20 cellular contexts compared by ENCODE assay signal in the genomic region with DNA sequence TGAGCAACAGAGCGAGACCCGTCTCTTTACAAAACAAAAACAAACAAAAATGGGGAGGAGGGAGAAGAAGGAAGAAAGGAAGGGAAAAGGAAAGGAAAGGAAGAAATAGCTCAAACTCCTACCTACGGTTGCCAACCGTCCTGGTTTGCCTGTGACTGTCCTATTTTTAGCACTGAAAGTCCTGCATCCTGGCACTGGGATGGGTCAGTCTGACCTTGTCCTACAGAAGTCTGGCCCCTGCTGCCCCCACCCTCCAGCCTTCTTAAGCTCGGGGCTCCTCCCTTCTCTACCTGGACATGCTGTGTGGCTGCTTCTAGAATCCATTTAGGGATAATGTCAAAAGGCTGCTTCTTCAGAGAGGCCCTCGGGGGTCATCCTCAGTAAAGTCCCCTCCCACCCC. TPM values are rescaled to one million over a fixed set of nuclear protein-coding genes. Genes with fewer than 3 reads are reported as not detected.
DNase-seq lines count a peak whose midpoint lies in the region; ATAC-seq lines count a peak whose summit lies in the region.
"Had no signal": no experiment of that assay in that cellular context is flagged by ENCODE, and none has a peak within 500 bp of the region (broad histone marks: within the 10 kb centered on the region; RNA-seq: fewer than 3 reads in every experiment).

No MANE protein-coding gene starts in this region.

- H3K27me3 ChIP-seq in CD4-positive, alpha-beta memory T cell (ENCODE audit: insufficient read depth, low read length): no peaks in the 10 kb centered on the region
- H3K27me3 ChIP-seq: Peyer's patch had no signal

- H3K36me3 Mint-ChIP-seq in activated CD4-positive, alpha-beta T cell treated with anti-CD3 and anti-CD28 coated beads, Interleukin-2, amount 10 ng/mL, durations not matched to agents 7 days and 5 days (ENCODE audit: low read depth): peaks cover 19% of the 10 kb centered on the region
- H3K36me3 Mint-ChIP-seq in CD4-positive, alpha-beta memory T cell: peaks cover 7 to 21% of the 10 kb centered on the region in 2 donors
- peaks cover 6% of the 10 kb centered on the region for H3K36me3 Mint-ChIP-seq in activated naive CD8-positive, alpha-beta T cell treated with anti-CD3 and anti-CD28 coated beads for 36 hours
- peaks cover 0 to 2% (median 2%) of the 10 kb centered on the region in 3 donors for H3K36me3 Mint-ChIP-seq in naive thymus-derived CD8-positive, alpha-beta T cell

- CTCF ChIA-PET in activated CD4-positive, alpha-beta T cell treated with anti-CD3 and anti-CD28 coated beads, Interleukin-2, amount 10 ng/mL, durations not matched to agents 7 days and 5 days (lab: Charles Lee): interaction anchor here (1.5 kb wide), 1 partner anchor 45 kb away, joined by 4 read pairs; a partner anchor contains a TSS
- CTCF ChIA-PET in CD4-positive, alpha-beta memory T cell (lab: Charles Lee; ENCODE audit: partially characterized antibody): interaction anchor here (1.3 kb wide), 2 partner anchors 17 to 67 kb away, joined by 4 to 5 read pairs; no protein-coding TSS in a partner anchor

- H3K27ac ChIP-seq in CD4-positive, alpha-beta memory T cell (ENCODE audit: low read depth, low read length): no peak overlapping the region
- H3K27ac ChIP-seq: Peyer's patch, uterus had no signal

- no peak overlapping the region for H3K4me3 ChIP-seq in CD4-positive, alpha-beta memory T cell (ENCODE audit: low read length in 2 of 2)
- H3K4me3 ChIP-seq: A549, Peyer's patch, uterus had no signal

- peak overlapping the region; percentile 56 for H3K4me3 Mint-ChIP-seq in activated CD4-positive, alpha-beta T cell treated with anti-CD3 and anti-CD28 coated beads, Interleukin-2, amount 10 ng/mL, durations not matched to agents 7 days and 5 days
- H3K4me3 Mint-ChIP-seq in CD4-positive, alpha-beta memory T cell: peak overlapping the region in 7 of 8 donors; percentile 63 to 87 (median 71)
- peak overlapping the region; percentile 48 for H3K4me3 Mint-ChIP-seq in activated naive CD8-positive, alpha-beta T cell treated with anti-CD3 and anti-CD28 coated beads for 36 hours
- peak overlapping the region; percentile 47 to 88 (median 84) for H3K4me3 Mint-ChIP-seq in naive thymus-derived CD8-positive, alpha-beta T cell

- no peak for DNase-seq in activated CD4-positive, alpha-beta T cell treated with anti-CD3 and anti-CD28 coated beads, Interleukin-2, amount 10 ng/mL, durations not matched to agents 7 days and 5 days
- DNase-seq in activated CD4-positive, alpha-beta T cell treated with anti-CD3 and anti-CD28 coated beads, Interleukin-2, amount 50 U/mL, for 4 hours: no peak
- no peak for DNase-seq in CD4-positive, alpha-beta memory T cell
- no peak for DNase-seq in activated naive CD8-positive, alpha-beta T cell treated with anti-CD3 and anti-CD28 coated beads for 36 hours
- no peak for DNase-seq in naive thymus-derived CD8-positive, alpha-beta T cell
- DNase-seq in kidney glomerular epithelial cell (lab: John Stamatoyannopoulos, UW) (no peak), middle frontal gyrus (ENCODE audit: extremely low spot score, low spot score) (no peak), NCI-H510A treated with DMSO at 0.1 percent for 48 hours (lab: John Stamatoyannopoulos, UW) (no peak)
- DNase-seq: amygdala, IMR-90, NCI-H774, Peyer's patch, stomach, uterus had no signal

- peaks cover 7% of the 10 kb centered on the region for H3K9me3 Mint-ChIP-seq in activated CD4-positive, alpha-beta T cell treated with anti-CD3 and anti-CD28 coated beads, Interleukin-2, amount 10 ng/mL, durations not matched to agents 7 days and 5 days
- peaks cover 0 to under 1% (median 0%) of the 10 kb centered on the region in 8 donors for H3K9me3 Mint-ChIP-seq in CD4-positive, alpha-beta memory T cell
- H3K9me3 Mint-ChIP-seq in activated naive CD8-positive, alpha-beta T cell treated with anti-CD3 and anti-CD28 coated beads for 36 hours: no peaks in the 10 kb centered on the region
- H3K9me3 Mint-ChIP-seq in naive thymus-derived CD8-positive, alpha-beta T cell: no peaks in the 10 kb centered on the region

- POLR2A ChIA-PET in activated CD4-positive, alpha-beta T cell treated with anti-CD3 and anti-CD28 coated beads, Interleukin-2, amount 10 ng/mL, durations not matched to agents 7 days and 5 days (lab: Charles Lee): no interaction called here
- POLR2A ChIA-PET in CD4-positive, alpha-beta memory T cell (lab: Charles Lee; ENCODE audit: partially characterized antibody): no interaction called here
- POLR2A ChIA-PET in naive thymus-derived CD8-positive, alpha-beta T cell (lab: Charles Lee): interaction anchor here (0.7 to 2.6 kb wide), 3 partner anchors 22 to 287 kb away, joined by 3 to 9 read pairs (median 3); a partner anchor contains a TSS

- H3K9me3 ChIP-seq in CD4-positive, alpha-beta memory T cell (ENCODE audit: control insufficient read depth in 1 of 2, low read length in 2 of 2): no peaks in the 10 kb centered on the region
- H3K9me3 ChIP-seq: A549, Peyer's patch, stomach, uterus had no signal

- peaks cover 41% of the 10 kb centered on the region for H3K4me1 ChIP-seq in CD4-positive, alpha-beta memory T cell (ENCODE audit: insufficient read depth, low read length)

- peak overlapping the region; percentile 94 for H3K27ac Mint-ChIP-seq in activated CD4-positive, alpha-beta T cell treated with anti-CD3 and anti-CD28 coated beads, Interleukin-2, amount 10 ng/mL, durations not matched to agents 7 days and 5 days
- H3K27ac Mint-ChIP-seq in CD4-positive, alpha-beta memory T cell: peak overlapping the region in 4 of 7 donors; percentile 24 to 89 (median 84)
- H3K27ac Mint-ChIP-seq in activated naive CD8-positive, alpha-beta T cell treated with anti-CD3 and anti-CD28 coated beads for 36 hours: no peak overlapping the region
- H3K27ac Mint-ChIP-seq in naive thymus-derived CD8-positive, alpha-beta T cell: peak overlapping the region in 9 of 10 donors; percentile 26 to 94 (median 88)

- intact Hi-C loops in CD4-positive, alpha-beta memory T cell (cut with micrococcal nuclease): loop anchor here (2.0 kb wide), 1 partner anchor 101 kb away; a partner anchor contains a TSS

- no peaks in the 10 kb centered on the region for H3K27me3 Mint-ChIP-seq in activated CD4-positive, alpha-beta T cell treated with anti-CD3 and anti-CD28 coated beads, Interleukin-2, amount 10 ng/mL, durations not matched to agents 7 days and 5 days
- no peaks in the 10 kb centered on the region for H3K27me3 Mint-ChIP-seq in CD4-positive, alpha-beta memory T cell
- no peaks in the 10 kb centered on the region for H3K27me3 Mint-ChIP-seq in activated naive CD8-positive, alpha-beta T cell treated with anti-CD3 and anti-CD28 coated beads for 36 hours
- H3K27me3 Mint-ChIP-seq in naive thymus-derived CD8-positive, alpha-beta T cell: no peaks in the 10 kb centered on the region

- H3K4me1 Mint-ChIP-seq in activated CD4-positive, alpha-beta T cell treated with anti-CD3 and anti-CD28 coated beads, Interleukin-2, amount 10 ng/mL, durations not matched to agents 7 days and 5 days: peaks cover 36% of the 10 kb centered on the region
- H3K4me1 Mint-ChIP-seq in CD4-positive, alpha-beta memory T cell: peaks cover 22 to 59% (median 36%) of the 10 kb centered on the region in 4 donors
- peaks cover 17% of the 10 kb centered on the region for H3K4me1 Mint-ChIP-seq in activated naive CD8-positive, alpha-beta T cell treated with anti-CD3 and anti-CD28 coated beads for 36 hours
- H3K4me1 Mint-ChIP-seq in naive thymus-derived CD8-positive, alpha-beta T cell: peaks cover 20 to 63% (median 52%) of the 10 kb centered on the region in 4 donors

- ATAC-seq in naive thymus-derived CD8-positive, alpha-beta T cell: no peak
- ATAC-seq: A549, GM12878, left lobe of liver had no signal

- peaks cover 11% of the 10 kb centered on the region for H3K36me3 ChIP-seq in CD4-positive, alpha-beta memory T cell (ENCODE audit: insufficient read depth, low read length)
- H3K36me3 ChIP-seq: uterus had no signal

RNA-seq across cellular contexts. Expression of a gene that starts 1.2 kb away (rescaled TPM):
- total RNA-seq in activated CD4-positive, alpha-beta T cell treated with anti-CD3 and anti-CD28 coated beads, Interleukin-2, amount 10 ng/mL, durations not matched to agents 7 days and 5 days: 100 to 1,000 TPM; 131 to 158 TPM
- 100 to 1,000 TPM; 219 to 220 TPM for total RNA-seq in CD4-positive, alpha-beta memory T cell
- 10 to 100 TPM; 73.1 to 88.8 TPM for polyA plus RNA-seq in CD4-positive, alpha-beta memory T cell
- 10 to 100 TPM; 73.3 to 73.5 TPM for total RNA-seq in activated naive CD8-positive, alpha-beta T cell treated with anti-CD3 and anti-CD28 coated beads for 36 hours
- total RNA-seq in naive thymus-derived CD8-positive, alpha-beta T cell: 100 to 1,000 TPM; 165 to 184 TPM
- polyA plus RNA-seq in naive thymus-derived CD8-positive, alpha-beta T cell: 10 to 100 TPM; 50.4 to 63.2 (median 54.9) TPM
- total RNA-seq: myocyte had no signal

RNA-seq across cellular contexts. Expression of a gene that starts 2.2 kb away (rescaled TPM):
- 1 to 10 TPM in 1 of 2 experiments, under 1 TPM in 1; 0.82 to 1.2 TPM for total RNA-seq in activated CD4-positive, alpha-beta T cell treated with anti-CD3 and anti-CD28 coated beads, Interleukin-2, amount 10 ng/mL, durations not matched to agents 7 days and 5 days
- total RNA-seq in CD4-positive, alpha-beta memory T cell: 1 to 10 TPM; 5.7 to 6.4 TPM
- 1 to 10 TPM in 1 of 2 donors, under 1 TPM in 1; 0.96 to 1.2 TPM for polyA plus RNA-seq in CD4-positive, alpha-beta memory T cell
- 1 to 10 TPM in 1 of 2 experiments, under 1 TPM in 1; 0.99 to 1.4 TPM for total RNA-seq in activated naive CD8-positive, alpha-beta T cell treated with anti-CD3 and anti-CD28 coated beads for 36 hours
- 1 to 10 TPM; 5.2 to 8.4 TPM for total RNA-seq in naive thymus-derived CD8-positive, alpha-beta T cell
- polyA plus RNA-seq in naive thymus-derived CD8-positive, alpha-beta T cell: under 1 TPM in 1 of 3 donors, not detected in 2; 0.76 TPM
- total RNA-seq: chondrocyte, IMR-90, myocyte, uterus had no signal
- polyA plus RNA-seq: IMR-90 had no signal

RNA-seq across cellular contexts. Expression of a gene that starts 6.1 kb away (rescaled TPM):
- 100 to 1,000 TPM; 108 to 169 TPM for total RNA-seq in activated CD4-positive, alpha-beta T cell treated with anti-CD3 and anti-CD28 coated beads, Interleukin-2, amount 10 ng/mL, durations not matched to agents 7 days and 5 days
- total RNA-seq in CD4-positive, alpha-beta memory T cell: 100 to 1,000 TPM; 120 to 144 TPM
- polyA plus RNA-seq in CD4-positive, alpha-beta memory T cell: 100 to 1,000 TPM; 127 to 279 TPM
- 10 to 100 TPM; 83.7 to 86.0 TPM for total RNA-seq in activated naive CD8-positive, alpha-beta T cell treated with anti-CD3 and anti-CD28 coated beads for 36 hours
- 100 to 1,000 TPM; 124 to 128 TPM for total RNA-seq in naive thymus-derived CD8-positive, alpha-beta T cell
- 100 to 1,000 TPM; 190 to 299 (median 289) TPM for polyA plus RNA-seq in naive thymus-derived CD8-positive, alpha-beta T cell

RNA-seq across cellular contexts. Expression of a gene that starts 6.3 kb away (rescaled TPM):
- 10 to 100 TPM; 46.0 to 50.0 TPM for total RNA-seq in activated CD4-positive, alpha-beta T cell treated with anti-CD3 and anti-CD28 coated beads, Interleukin-2, amount 10 ng/mL, durations not matched to agents 7 days and 5 days
- total RNA-seq in CD4-positive, alpha-beta memory T cell: 10 to 100 TPM; 75.6 to 77.2 TPM
- 1 to 10 TPM; 5.4 to 9.6 TPM for polyA plus RNA-seq in CD4-positive, alpha-beta memory T cell
- total RNA-seq in activated naive CD8-positive, alpha-beta T cell treated with anti-CD3 and anti-CD28 coated beads for 36 hours: 10 to 100 TPM; 44.0 to 45.8 TPM
- 10 to 100 TPM; 70.2 to 71.0 TPM for total RNA-seq in naive thymus-derived CD8-positive, alpha-beta T cell
- polyA plus RNA-seq in naive thymus-derived CD8-positive, alpha-beta T cell: 10 to 100 TPM in 1 of 3 donors, 1 to 10 TPM in 2; 6.6 to 17.6 (median 9.9) TPM

RNA-seq across cellular contexts. Expression of a gene that starts 33.2 kb away (rescaled TPM):
- total RNA-seq in activated CD4-positive, alpha-beta T cell treated with anti-CD3 and anti-CD28 coated beads, Interleukin-2, amount 10 ng/mL, durations not matched to agents 7 days and 5 days: not detected
- not detected for total RNA-seq in CD4-positive, alpha-beta memory T cell
- polyA plus RNA-seq in CD4-positive, alpha-beta memory T cell: under 1 TPM; 0.48 to 0.94 TPM
- total RNA-seq in activated naive CD8-positive, alpha-beta T cell treated with anti-CD3 and anti-CD28 coated beads for 36 hours: not detected
- total RNA-seq in naive thymus-derived CD8-positive, alpha-beta T cell: not detected
- 10 to 100 TPM in 1 of 3 donors, 1 to 10 TPM in 2; 6.5 to 12.8 (median 8.7) TPM for polyA plus RNA-seq in naive thymus-derived CD8-positive, alpha-beta T cell
- total RNA-seq: chondrocyte, fibroblast of villous mesenchyme, GM12878, IMR-90, left lobe of liver, myocyte, Peyer's patch, uterus had no signal
- polyA plus RNA-seq: A549, IMR-90 had no signal
